11 cellular contexts compared by ENCODE assay signal in the genomic region with DNA sequence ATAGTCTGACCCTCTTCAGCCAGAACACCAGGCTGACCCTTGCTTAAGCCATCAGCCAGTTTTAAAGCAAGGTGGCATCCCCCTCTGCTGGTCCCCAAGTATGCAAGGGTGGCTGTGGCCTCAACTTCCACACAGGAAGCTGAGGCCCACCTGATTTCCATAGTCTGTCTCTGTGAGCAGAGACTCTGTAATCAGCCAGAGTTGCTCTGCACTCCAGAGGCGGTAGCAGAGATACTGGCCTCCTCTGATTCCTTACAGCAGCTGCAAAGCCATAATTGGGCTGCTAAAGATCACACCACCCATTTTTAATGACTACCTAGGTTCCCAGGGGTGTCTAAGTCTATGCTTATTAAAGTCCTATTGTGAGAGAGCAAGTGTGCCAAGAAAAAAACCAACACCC. TPM values are rescaled to one million over a fixed set of nuclear protein-coding genes. Genes with fewer than 3 reads are reported as not detected.
DNase-seq lines count a peak whose midpoint lies in the region; ATAC-seq, FAIRE-seq and TF ChIP-seq lines count a peak whose summit lies in the region.
"Had no signal": no experiment of that assay in that cellular context is flagged by ENCODE, and none has a peak within 500 bp of the region (broad histone marks: within the 10 kb centered on the region; RNA-seq: fewer than 3 reads in every experiment).

No MANE protein-coding gene starts in this region.

- H3K9me3 Mint-ChIP-seq in astrocyte (ENCODE audit: unreplicated experiment) = no peaks in the 10 kb centered on the region
- H3K9me3 Mint-ChIP-seq in neural progenitor cell = no peaks in the 10 kb centered on the region

- peaks cover 19% of the 10 kb centered on the region for H3K4me1 ChIP-seq in astrocyte (ENCODE audit: insufficient read depth, low read length)
- H3K4me1 ChIP-seq in neural progenitor cell = peaks cover 15% of the 10 kb centered on the region

- H3K9ac ChIP-seq in astrocyte (ENCODE audit: low read length) (peak overlapping the region; percentile 99), neural progenitor cell (peak overlapping the region; percentile 30)

- H2AFZ ChIP-seq in astrocyte (ENCODE audit: low read depth, low read length) (no peak overlapping the region), neural progenitor cell (replicated peaks) (no peak overlapping the region)

- DNase-seq in NCI-H1436 (lab: John Stamatoyannopoulos, UW) (peak; percentile 82), astrocyte (ENCODE audit: low read depth) (no peak), neural progenitor cell (ENCODE audit: low spot score) (no peak), left lobe of liver (ENCODE audit: low spot score) (no peak), cerebellum (ENCODE audit: low spot score) (no peak)
- DNase-seq: NCI-H1092 treated with DMSO at 0.1 percent for 48 hours had no signal

- TF ChIP-seq CTCF in GM12873 (IDR thresholded peaks at IDR 0.05; ENCODE audit: insufficient read depth, low read depth, low read length, missing control alignments) = peak; percentile 24
- no peak for TF ChIP-seq CTCF in astrocyte (IDR thresholded peaks at IDR 0.05; ENCODE audit: insufficient read depth, low read depth, low read length)
- TF ChIP-seq CTCF in neural progenitor cell (IDR thresholded peaks at IDR 0.05) = no peak

- H3K27me3 Mint-ChIP-seq in astrocyte (ENCODE audit: low read depth, unreplicated experiment) = no peaks in the 10 kb centered on the region
- H3K27me3 Mint-ChIP-seq in neural progenitor cell (ENCODE audit: insufficient read depth, low read depth) = peaks cover 6% of the 10 kb centered on the region

- no peak for ATAC-seq in GM18858 (IDR thresholded peaks at IDR 0.05; ENCODE audit: unreplicated experiment)
- no peak for ATAC-seq in left lobe of liver

- H3K79me2 ChIP-seq in astrocyte (ENCODE audit: insufficient read depth, low read length) = peaks cover 88% of the 10 kb centered on the region
- peaks cover 70% of the 10 kb centered on the region for H3K79me2 ChIP-seq in neural progenitor cell (ENCODE audit: low read depth)

- no peaks in the 10 kb centered on the region for H3K9me3 ChIP-seq in astrocyte (ENCODE audit: insufficient read depth, low read depth, low read length)
- H3K9me3 ChIP-seq in neural progenitor cell (ENCODE audit: low read depth) = no peaks in the 10 kb centered on the region
- H3K9me3 ChIP-seq: thoracic aorta had no signal

- H3K4me3 Mint-ChIP-seq in astrocyte (ENCODE audit: unreplicated experiment) (peak overlapping the region; percentile 97), neural progenitor cell (peak overlapping the region; percentile 10)

- H3K27me3 ChIP-seq in astrocyte (ENCODE audit: insufficient read depth, low read length) (no peaks in the 10 kb centered on the region), neural progenitor cell (no peaks in the 10 kb centered on the region)
- H3K27me3 ChIP-seq: cardiac muscle cell had no signal

- H3K36me3 Mint-ChIP-seq in astrocyte (ENCODE audit: low read depth, unreplicated experiment) = peaks cover 8% of the 10 kb centered on the region
- peaks cover 17% of the 10 kb centered on the region for H3K36me3 Mint-ChIP-seq in neural progenitor cell

- H4K20me1 ChIP-seq in astrocyte (ENCODE audit: insufficient read depth, low read length) (peaks cover 73% of the 10 kb centered on the region), neural progenitor cell (ENCODE audit: low read depth) (peaks cover 57% of the 10 kb centered on the region)

- peaks cover 21% of the 10 kb centered on the region for H3K4me1 Mint-ChIP-seq in astrocyte (ENCODE audit: low read depth, unreplicated experiment)
- H3K4me1 Mint-ChIP-seq in neural progenitor cell = peaks cover 22% of the 10 kb centered on the region

- H3K4me2 ChIP-seq in astrocyte (ENCODE audit: low read length) (peak overlapping the region; percentile 87), neural progenitor cell (peak overlapping the region; percentile 96)

- peaks cover 10% of the 10 kb centered on the region for H3F3A ChIP-seq in neural progenitor cell (ENCODE audit: low read depth)

- H3K27ac Mint-ChIP-seq in astrocyte (ENCODE audit: unreplicated experiment) (peak overlapping the region; percentile 34), neural progenitor cell (no peak overlapping the region)

- H3K36me3 ChIP-seq in astrocyte (ENCODE audit: insufficient read depth, low read length) (peaks cover 21% of the 10 kb centered on the region), neural progenitor cell (peaks cover 6% of the 10 kb centered on the region)

- H3K4me3 ChIP-seq in astrocyte (ENCODE audit: insufficient read depth, low read depth, low read length) (no peak overlapping the region), neural progenitor cell (no peak overlapping the region)

- no peak for FAIRE-seq in astrocyte (lab: Jason Lieb, UNC)
- FAIRE-seq: TTC549 had no signal

- H3K27ac ChIP-seq in astrocyte (ENCODE audit: low read depth, low read length) (no peak overlapping the region), neural progenitor cell (no peak overlapping the region)
- H3K27ac ChIP-seq: cardiac muscle cell had no signal

RNA-seq across cellular contexts. Expression of gene PDAP1, which starts 1.8 kb away (rescaled TPM):
- total RNA-seq in astrocyte (106 and 111 TPM in 2 replicates), neural progenitor cell (ENCODE audit: low replicate concordance) (136 and 170 TPM in 2 replicates), left lobe of liver (32.7 TPM), cerebellum (15.3 TPM)

RNA-seq across cellular contexts. Expression of gene BUD31, which starts 2.2 kb away (rescaled TPM):
- 167 and 176 TPM in 2 replicates for total RNA-seq in astrocyte
- total RNA-seq in neural progenitor cell (ENCODE audit: low replicate concordance) = 59.7 and 98.2 TPM in 2 replicates
- total RNA-seq in left lobe of liver = 25.8 TPM
- 34.9 TPM for total RNA-seq in cerebellum

RNA-seq across cellular contexts. Expression of gene ARPC1B, which starts 32.0 kb away (rescaled TPM):
- total RNA-seq in astrocyte (170 and 175 TPM in 2 replicates), neural progenitor cell (ENCODE audit: low replicate concordance) (23.6 and 50.5 TPM in 2 replicates), left lobe of liver (37.4 TPM), cerebellum (14.4 TPM)

RNA-seq across cellular contexts. Expression of gene PTCD1, which starts 32.0 kb away (rescaled TPM):
- total RNA-seq in astrocyte (5.8 and 7.4 TPM in 2 replicates), neural progenitor cell (ENCODE audit: low replicate concordance) (8.3 and 10.5 TPM in 2 replicates), left lobe of liver (2.3 TPM), cerebellum (6.0 TPM)

RNA-seq across cellular contexts. Expression of gene CPSF4, which starts 32.2 kb away (rescaled TPM):
- total RNA-seq in astrocyte = 42.8 and 46.8 TPM in 2 replicates
- 72.1 and 120 TPM in 2 replicates for total RNA-seq in neural progenitor cell (ENCODE audit: low replicate concordance)
- 14.4 TPM for total RNA-seq in left lobe of liver
- 36.0 TPM for total RNA-seq in cerebellum
